In the genomic region with DNA sequence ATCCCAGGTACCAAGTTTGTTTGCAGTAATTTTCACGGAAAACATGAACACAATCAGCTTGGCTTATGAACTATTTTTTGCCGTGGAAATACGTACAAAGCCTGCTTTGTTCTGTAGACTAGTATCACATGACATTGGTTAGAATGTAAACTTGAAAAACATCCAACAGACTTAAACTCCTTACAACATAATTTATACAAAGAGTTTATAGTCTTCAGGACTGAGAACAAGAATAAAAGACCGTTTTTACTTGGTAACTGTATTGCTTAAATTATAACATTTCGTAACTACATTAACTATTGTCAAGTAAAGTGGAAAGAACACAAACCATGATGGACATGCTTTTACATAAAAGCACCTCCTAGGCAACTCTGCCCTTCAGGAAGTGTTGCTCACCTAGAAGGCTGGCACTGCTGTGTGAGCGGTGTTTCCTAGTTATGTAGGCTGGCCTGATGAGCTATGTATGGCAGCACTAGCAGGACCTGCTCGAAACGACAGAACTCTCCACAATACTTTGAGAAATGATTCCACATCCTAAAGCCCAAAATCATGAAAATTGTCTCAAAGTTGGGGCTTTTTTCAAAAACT, we compare ENCODE assay signal across 15 cellular contexts. TPM values are rescaled to one million over a fixed set of nuclear protein-coding genes. Genes with fewer than 3 reads are reported as not detected.
DNase-seq lines count a peak whose midpoint lies in the region; ATAC-seq, FAIRE-seq and TF ChIP-seq lines count a peak whose summit lies in the region.
"Had no signal": no experiment of that assay in that cellular context is flagged by ENCODE, and none has a peak within 500 bp of the region (broad histone marks: within the 10 kb centered on the region; RNA-seq: fewer than 3 reads in every experiment).

No MANE protein-coding gene starts in this region.

- CTCF ChIA-PET in K562 (lab: Yijun Ruan, JAX; ENCODE audit: low intra/inter-chr PET ratio): interaction anchor here (1.0 to 2.7 kb wide), 5 partner anchors 41 to 379 kb away, joined by 3 to 32 read pairs (median 4); no protein-coding TSS in a partner anchor

- no peaks in the 10 kb centered on the region for H3K36me3 Mint-ChIP-seq in GM23338 (ENCODE audit: low read depth)
- H3K36me3 Mint-ChIP-seq: activated naive CD4-positive, alpha-beta T cell treated with anti-CD3 and anti-CD28 coated beads, Interleukin-2, amount 10 ng/mL, durations not matched to agents 7 days and 5 days had no signal

- H3K79me2 ChIP-seq in GM23338 (replicated peaks; ENCODE audit: insufficient read depth): no peaks in the 10 kb centered on the region
- H3K79me2 ChIP-seq in K562 (ENCODE audit: control insufficient read depth, insufficient read depth, low read length): no peaks in the 10 kb centered on the region

- peaks cover 4% of the 10 kb centered on the region for H3K27me3 Mint-ChIP-seq in GM23338 (ENCODE audit: insufficient read depth, low read depth, poor library complexity)
- H3K27me3 Mint-ChIP-seq: activated CD4-positive, alpha-beta T cell treated with anti-CD3 and anti-CD28 coated beads for 36 hours had no signal

- H3K36me3 ChIP-seq in GM23338 (ENCODE audit: insufficient read depth): no peaks in the 10 kb centered on the region
- H3K36me3 ChIP-seq in K562 (ENCODE audit: control insufficient read depth, insufficient read depth, low read length): no peaks in the 10 kb centered on the region; the same call in 2 of the 3 replicates

- H3K9me2 ChIP-seq in GM23338 (ENCODE audit: insufficient read depth): peaks cover 5% of the 10 kb centered on the region; the same call in 1 of the 2 replicates
- H3K9me2 ChIP-seq: SK-N-SH had no signal

- 42% methylated on average over 8 of the region's 8 CpGs for WGBS in K562 (ENCODE audit: insufficient coverage, low coverage, missing lambda C conversion rate)

- no peaks in the 10 kb centered on the region for H3K9me3 Mint-ChIP-seq in GM23338
- H3K9me3 Mint-ChIP-seq: activated naive CD4-positive, alpha-beta T cell treated with anti-CD3 and anti-CD28 coated beads, Interleukin-2, amount 10 ng/mL, durations not matched to agents 7 days and 5 days had no signal

- H3K4me1 Mint-ChIP-seq in GM23338: peaks cover 7% of the 10 kb centered on the region; the same call in 2 of the 3 replicates
- H3K4me1 Mint-ChIP-seq: IgD-negative memory B cell had no signal

- H3K4me2 ChIP-seq in GM23338 (peak overlapping the region; percentile 45; the same call in 1 of the 2 replicates), K562 (ENCODE audit: insufficient read depth, low read length) (no peak overlapping the region)
- H3K4me2 ChIP-seq: SK-N-SH had no signal

- no peak overlapping the region for H3K4me3 ChIP-seq in GM23338
- H3K4me3 ChIP-seq in K562: no peak overlapping the region
- H3K4me3 ChIP-seq: GM12878 had no signal

- H2AFZ ChIP-seq in GM23338 (peak overlapping the region; percentile 43; the same call in 1 of the 2 replicates), K562 (ENCODE audit: low read depth, low read length) (peak overlapping the region; percentile 53)

- no peak for TF ChIP-seq POLR2A in K562 (conservative IDR thresholded peaks at IDR 0.05)

- in situ Hi-C loops in K562 (cut with MboI): loop anchor here (25.0 kb wide), 1 partner anchor 1254 kb away; no protein-coding TSS in a partner anchor

- FAIRE-seq in K562 (lab: Jason Lieb, UNC): no peak
- FAIRE-seq: GM12878, small intestine had no signal

- no TSS peak for BruUV-seq in K562 (replicated peaks; lab: Mats Ljungman, UMichigan)

- no peaks in the 10 kb centered on the region for H3K9me1 ChIP-seq in K562 (ENCODE audit: control insufficient read depth, insufficient read depth, low read length)

- intact Hi-C loops in K562 (cut with micrococcal nuclease): loop anchor here (5.0 kb wide), 1 partner anchor 369 kb away; no protein-coding TSS in a partner anchor

- H3K4me1 ChIP-seq in GM23338 (ENCODE audit: insufficient read depth) (no peaks in the 10 kb centered on the region), K562 (replicated peaks in 1 of 2; ENCODE audit: control insufficient read depth in 2 of 2, insufficient read depth in 2 of 2, low read length in 2 of 2) (peaks cover 0 to 16% of the 10 kb centered on the region in 2 experiments; a peak in 3 of 5 replicates)

- POLR2A ChIA-PET in K562 (lab: Yijun Ruan, JAX): interaction anchor here (0.5 to 1.3 kb wide), 7 partner anchors 10 to 394 kb away, joined by 3 to 8 read pairs (median 3); a partner anchor contains a TSS

- ATAC-seq in GM23338 (no peak), K562 (no peak), GM19324 (IDR thresholded peaks at IDR 0.05; ENCODE audit: low FRiP score, unreplicated experiment) (no peak), GM21515 (IDR thresholded peaks at IDR 0.05; ENCODE audit: unreplicated experiment) (no peak)

- no peak overlapping the region for H3K9ac ChIP-seq in K562 (ENCODE audit: insufficient read depth in 1 of 2, low read depth in 2 of 2, low read length in 2 of 2)
- H3K9ac ChIP-seq: SK-N-SH had no signal

- H3K27ac ChIP-seq in GM23338 (ENCODE audit: low read depth): no peak overlapping the region
- no peak overlapping the region for H3K27ac ChIP-seq in K562 (ENCODE audit: extremely low read depth, low read depth, low read length)

- H3F3A ChIP-seq in GM23338 (replicated peaks; ENCODE audit: low read depth): no peaks in the 10 kb centered on the region

- no peaks in the 10 kb centered on the region for H3K27me3 ChIP-seq in GM23338 (ENCODE audit: insufficient read depth)
- peaks cover 2 to 7% of the 10 kb centered on the region in 2 experiments; a peak in 1 of 5 replicates for H3K27me3 ChIP-seq in K562 (ENCODE audit: control insufficient read depth in 2 of 2, insufficient read depth in 2 of 2, low read length in 2 of 2)

- TF ChIP-seq CTCF in GM23338 (conservative IDR thresholded peaks at IDR 0.05; ENCODE audit: low read depth in 2 of 2): no peak
- no peak for TF ChIP-seq CTCF in K562 (IDR thresholded peaks at IDR 0.05 in 2 of 3, conservative IDR thresholded peaks at IDR 0.05 in 1 of 3; ENCODE audit: insufficient read depth in 2 of 3, low read depth in 1 of 3, low read length in 3 of 3)

- H3K4me3 Mint-ChIP-seq in GM23338: no peak overlapping the region
- H3K4me3 Mint-ChIP-seq: activated CD4-positive, alpha-beta T cell treated with anti-CD3 and anti-CD28 coated beads for 36 hours; activated naive CD4-positive, alpha-beta T cell treated with anti-CD3 and anti-CD28 coated beads, Interleukin-2, amount 10 ng/mL, durations not matched to agents 7 days and 5 days; IgD-negative memory B cell had no signal

- no peak overlapping the region for H3K27ac Mint-ChIP-seq in GM23338
- H3K27ac Mint-ChIP-seq: activated naive CD4-positive, alpha-beta T cell treated with anti-CD3 and anti-CD28 coated beads, Interleukin-2, amount 10 ng/mL, durations not matched to agents 7 days and 5 days had no signal

- H4K20me1 ChIP-seq in GM23338 (replicated peaks; ENCODE audit: insufficient read depth) (no peaks in the 10 kb centered on the region), K562 (replicated peaks; ENCODE audit: control insufficient read depth, insufficient read depth, low read length) (no peaks in the 10 kb centered on the region)

- H3K9me3 ChIP-seq in K562 (replicated peaks; ENCODE audit: control insufficient read depth, insufficient read depth, low read depth, low read length): no peaks in the 10 kb centered on the region
- H3K9me3 ChIP-seq: SK-N-SH had no signal

- no peak for DNase-seq in GM23338 (ENCODE audit: low spot score)
- DNase-seq in K562 (ENCODE audit: extremely low read depth in 1 of 4, low spot score in 3 of 4): no peak
- DNase-seq in foreskin melanocyte: peak; percentile 92
- DNase-seq in renal cortical epithelial cell (ENCODE audit: low read depth): peak; percentile 22
- no peak for DNase-seq in NCI-H524 treated with DMSO at 0.1 percent for 48 hours (lab: John Stamatoyannopoulos, UW)
- no peak for DNase-seq in NCI-H146 treated with DMSO at 0.1 percent for 48 hours (lab: John Stamatoyannopoulos, UW; ENCODE audit: unreplicated experiment)
- DNase-seq: cortex of kidney had no signal

- TF ChIP-seq EP300 in K562 (IDR thresholded peaks at IDR 0.05; ENCODE audit: low read length): no peak

- no peak for TF ChIP-seq RAD21 in K562 (CRISPR knock-in tag; conservative IDR thresholded peaks at IDR 0.05 in 1 of 2, IDR thresholded peaks at IDR 0.05 in 1 of 2)

TF ChIP-seq in K562, 482 proteins besides CTCF, POLR2A, EP300 and RAD21:
- TF ChIP-seq, protein P1, sequence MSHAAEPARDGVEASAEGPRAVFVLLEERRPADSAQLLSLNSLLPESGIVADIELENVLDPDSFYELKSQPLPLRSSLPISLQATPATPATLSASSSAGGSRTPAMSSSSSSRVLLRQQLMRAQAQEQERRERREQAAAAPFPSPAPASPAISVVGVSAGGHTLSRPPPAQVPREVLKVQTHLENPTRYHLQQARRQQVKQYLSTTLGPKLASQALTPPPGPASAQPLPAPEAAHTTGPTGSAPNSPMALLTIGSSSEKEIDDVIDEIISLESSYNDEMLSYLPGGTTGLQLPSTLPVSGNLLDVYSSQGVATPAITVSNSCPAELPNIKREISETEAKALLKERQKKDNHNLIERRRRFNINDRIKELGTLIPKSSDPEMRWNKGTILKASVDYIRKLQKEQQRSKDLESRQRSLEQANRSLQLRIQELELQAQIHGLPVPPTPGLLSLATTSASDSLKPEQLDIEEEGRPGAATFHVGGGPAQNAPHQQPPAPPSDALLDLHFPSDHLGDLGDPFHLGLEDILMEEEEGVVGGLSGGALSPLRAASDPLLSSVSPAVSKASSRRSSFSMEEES (CRISPR knock-in tag; IDR thresholded peaks at IDR 0.05): peak; percentile 73
- no peak for TF ChIP-seq MTF1 (CRISPR knock-in tag; IDR thresholded peaks at IDR 0.05; ENCODE audit: borderline replicate concordance)
TF ChIP-seq in K562: peak in this region for 1.

RNA-seq across cellular contexts. Expression of a gene that starts 41.9 kb away (rescaled TPM):
- 233 and 248 TPM in 2 replicates for total RNA-seq in GM23338 (2014; rRNA removed; shearing (Covaris generic))
- polyA plus RNA-seq in GM23338 (2016; fragmentation: Nextera tagmentation; extraction: Ambion mirVana) (90.9 and 93.2 TPM in 2 replicates), K562 (2011; rRNA removed) (140 and 186 TPM in 2 replicates), K562 (2014; fragmentation: Illumina TruSeq; extraction: Trizol) (139 and 149 TPM in 2 replicates), K562 (2014; fragmentation: Nextera tagmentation; extraction: Ambion mirVana) (10 to 100 TPM; 16.1 to 23.0 TPM), K562 (2014; rRNA removed) (120 and 125 TPM in 2 replicates)
- total RNA-seq in K562 (2011; cell fraction: chromatin; rRNA removed; ENCODE audit: low replicate concordance): 72.4 and 125 TPM in 2 replicates
- total RNA-seq in K562 (2011; cell fraction: nucleolus; rRNA removed): 75.3 and 90.2 TPM in 2 replicates
- total RNA-seq in K562 (2011; cell fraction: nucleoplasm; rRNA removed): 64.2 and 70.3 TPM in 2 replicates
- total RNA-seq in K562 (2014; rRNA removed) (151 and 154 TPM in 2 replicates), K562 (2014; rRNA removed; fragmentation: Illumina TruSeq; extraction: Trizol) (111 and 112 TPM in 2 replicates), K562 (2015; rRNA removed; fragmentation: Illumina TruSeq; extraction: Trizol) (120 and 124 TPM in 2 replicates), K562 (2021) (186 and 213 TPM in 2 replicates), renal cortical epithelial cell (367 and 387 TPM in 2 replicates)
- 176 and 298 TPM in 2 replicates for polyA plus RNA-seq in K562 (2011; cell fraction: cytosol; rRNA removed)
- polyA plus RNA-seq in K562 (2011; cell fraction: nucleus; rRNA removed): 133 and 190 TPM in 2 replicates
- 144 and 177 TPM in 2 replicates for polyA plus RNA-seq in K562 (2012)
- 188 and 256 TPM in 2 replicates for polyA minus RNA-seq in K562 (2011; rRNA and poly(A)+ RNA removed)
- polyA minus RNA-seq in K562 (2011; cell fraction: cytosol; rRNA and poly(A)+ RNA removed): 111 and 132 TPM in 2 replicates
- 53.7 and 56.2 TPM in 2 replicates for polyA minus RNA-seq in K562 (2011; cell fraction: nucleus; rRNA and poly(A)+ RNA removed)

Comparison
In these comparisons a context has a peak if more than half of its experiments do, and no peak if none do; other contexts are left out.
1. DNase-seq: peak in foreskin melanocyte (single experiment) and renal cortical epithelial cell (single experiment); none in GM23338 (single experiment), K562 (0 of 4), NCI-H524 treated with DMSO at 0.1 percent for 48 hours (single experiment) and NCI-H146 treated with DMSO at 0.1 percent for 48 hours (single experiment).